In the genomic region with DNA sequence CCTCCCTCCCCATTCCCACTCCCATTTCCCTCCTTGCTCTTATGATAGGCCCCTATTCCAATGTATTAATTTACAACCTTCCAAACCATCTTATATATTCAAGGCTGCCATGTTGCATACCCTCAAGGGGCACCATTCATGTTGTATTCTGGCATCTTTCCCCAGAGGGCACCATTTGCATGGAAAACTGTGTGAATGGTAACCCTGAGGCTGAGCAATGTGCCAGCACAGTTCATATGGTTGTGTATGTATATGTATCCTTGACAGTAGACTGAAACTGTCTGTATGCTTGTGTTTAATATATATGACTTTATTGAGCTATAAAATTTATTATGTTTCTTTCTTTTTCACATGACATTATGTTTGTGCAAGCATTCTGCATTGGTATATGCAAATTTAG, we compare ENCODE assay signal across 20 cellular contexts. TPM values are rescaled to one million over a fixed set of nuclear protein-coding genes. Genes with fewer than 3 reads are reported as not detected.
DNase-seq lines count a peak whose midpoint lies in the region; ATAC-seq, FAIRE-seq and TF ChIP-seq lines count a peak whose summit lies in the region.
"Had no signal": no experiment of that assay in that cellular context is flagged by ENCODE, and none has a peak within 500 bp of the region (broad histone marks: within the 10 kb centered on the region; RNA-seq: fewer than 3 reads in every experiment).

No MANE protein-coding gene starts in this region.

- TF ChIP-seq CTCF in HepG2 (CRISPR knock-in tag; IDR thresholded peaks at IDR 0.05): peak; percentile 28; the same call in 1 of the 2 replicates
- no peak for TF ChIP-seq CTCF in right lobe of liver (IDR thresholded peaks at IDR 0.05)
- peak; percentile 26 to 42 for TF ChIP-seq CTCF in mammary epithelial cell (conservative IDR thresholded peaks at IDR 0.05 in 1 of 2, IDR thresholded peaks at IDR 0.05 in 1 of 2; ENCODE audit: extremely low read depth in 1 of 2, insufficient read depth in 1 of 2, low read depth in 1 of 2, low read length in 2 of 2)

- intact Hi-C loops in HepG2 (cut with micrococcal nuclease; ENCODE audit: unreplicated experiment) (no loop called here), right lobe of liver (cut with DNase I) (no loop called here), mammary epithelial cell (cut with micrococcal nuclease) (loop anchor here (1.0 kb wide), 3 partner anchors 52 to 167 kb away; no protein-coding TSS in a partner anchor), posterior cingulate gyrus (cut with DNase I) (no loop called here)

- H3K4me2 ChIP-seq in HepG2 (ENCODE audit: low read depth, low read length) (no peak overlapping the region), mammary epithelial cell (ENCODE audit: insufficient read depth, low read depth, low read length) (no peak overlapping the region)

- H3K9me3 ChIP-seq in HepG2 (ENCODE audit: low read length) (no peaks in the 10 kb centered on the region), right lobe of liver (no peaks in the 10 kb centered on the region), mammary epithelial cell (replicated peaks; ENCODE audit: insufficient read depth, low read length) (no peaks in the 10 kb centered on the region), T-helper 17 cell (ENCODE audit: control insufficient read depth, low read length, poor library complexity, severe bottlenecking) (no peaks in the 10 kb centered on the region)
- H3K9me3 ChIP-seq: heart left ventricle, left lung had no signal

- H3K4me1 ChIP-seq in HepG2 (ENCODE audit: insufficient read depth, low read length) (peaks cover 32% of the 10 kb centered on the region), right lobe of liver (peaks cover 0 to 13% (median 4%) of the 10 kb centered on the region in 4 donors), mammary epithelial cell (ENCODE audit: insufficient read depth, low read length) (peaks cover 21% of the 10 kb centered on the region)
- H3K4me1 ChIP-seq: left lung had no signal

- H3K27me3 ChIP-seq in HepG2 (ENCODE audit: control insufficient read depth in 1 of 2, insufficient read depth in 2 of 2, low read length in 2 of 2) (no peaks in the 10 kb centered on the region; a peak in 1 of 5 replicates), right lobe of liver (peaks cover 11 to 23% of the 10 kb centered on the region in 2 donors), mammary epithelial cell (ENCODE audit: insufficient read depth, low read length) (no peaks in the 10 kb centered on the region)

- peaks cover 7% of the 10 kb centered on the region for H3K4me1 Mint-ChIP-seq in T-helper 17 cell

- no peak for TF ChIP-seq POLR2A in HepG2 (IDR thresholded peaks at IDR 0.05; ENCODE audit: insufficient read depth in 1 of 2, low read depth in 2 of 2, low read length in 2 of 2)
- no peak for TF ChIP-seq POLR2A in right lobe of liver (IDR thresholded peaks at IDR 0.05)

- no peak overlapping the region for H2AFZ ChIP-seq in HepG2 (ENCODE audit: low read length)
- H2AFZ ChIP-seq in mammary epithelial cell (ENCODE audit: low read depth, low read length): no peak overlapping the region

- BruUV-seq in HepG2 (replicated peaks; lab: Mats Ljungman, UMichigan) (no TSS peak), mammary epithelial cell (replicated peaks; lab: Mats Ljungman, UMichigan) (no TSS peak)

- TF ChIP-seq EP300 in HepG2 (IDR thresholded peaks at IDR 0.05; ENCODE audit: low read depth in 2 of 2, low read length in 2 of 2) (no peak), HepG2 (CRISPR knock-in tag; IDR thresholded peaks at IDR 0.05; ENCODE audit: borderline replicate concordance) (no peak)

- ATAC-seq in HepG2 (no peak), right lobe of liver (no peak), HG03039 (IDR thresholded peaks at IDR 0.05; ENCODE audit: unreplicated experiment) (no peak), T-helper 17 cell (no peak)
- ATAC-seq: heart left ventricle; left lung; naive thymus-derived CD4-positive, alpha-beta T cell had no signal

- H4K20me1 ChIP-seq in HepG2 (ENCODE audit: insufficient read depth, low read length) (no peaks in the 10 kb centered on the region), mammary epithelial cell (ENCODE audit: insufficient read depth, low read length) (no peaks in the 10 kb centered on the region)

- DNase-seq in HepG2 (ENCODE audit: low spot score) (no peak), right lobe of liver (no peak), NCI-H146 treated with DMSO at 0.1 percent for 48 hours (lab: John Stamatoyannopoulos, UW; ENCODE audit: unreplicated experiment) (peak; percentile 5), mammary epithelial cell (peak; percentile 44), posterior cingulate gyrus (no peak), NCI-H226 (no peak), T-helper 17 cell (no peak)
- DNase-seq: activated CD4-positive, alpha-beta T cell treated with anti-CD3 and anti-CD28 coated beads, Interleukin-2, amount 50 U/mL, for 48 hours; GDM1; heart left ventricle; left lung; naive thymus-derived CD4-positive, alpha-beta T cell; NCI-H1930; retina; RPMI8226; stimulated activated naive CD4-positive, alpha-beta T cell treated with Interleukin-2 at 50 U/mL for 16 hours; T1000 had no signal

- no peak overlapping the region for H3K9ac ChIP-seq in HepG2 (ENCODE audit: insufficient read depth, low read depth, low read length)
- H3K9ac ChIP-seq in mammary epithelial cell (ENCODE audit: insufficient read depth, low read length): no peak overlapping the region

- H3K36me3 ChIP-seq in HepG2 (replicated peaks in 1 of 2; ENCODE audit: control insufficient read depth in 1 of 2, insufficient read depth in 2 of 2, low read length in 2 of 2) (no peaks in the 10 kb centered on the region), right lobe of liver (no peaks in the 10 kb centered on the region), mammary epithelial cell (ENCODE audit: insufficient read depth, low read length) (no peaks in the 10 kb centered on the region)
- H3K36me3 ChIP-seq: heart left ventricle, left lung had no signal

- H3K27me3 Mint-ChIP-seq in T-helper 17 cell: peaks cover 51% of the 10 kb centered on the region

- H3K4me3 ChIP-seq in HepG2 (replicated peaks in 1 of 3; ENCODE audit: insufficient read depth in 1 of 3, low read depth in 2 of 3, low read length in 3 of 3): no peak overlapping the region
- H3K4me3 ChIP-seq in right lobe of liver: no peak overlapping the region
- H3K4me3 ChIP-seq in mammary epithelial cell (replicated peaks in 1 of 3; ENCODE audit: insufficient read depth in 1 of 3, low read depth in 2 of 3, low read length in 3 of 3): no peak overlapping the region
- H3K4me3 ChIP-seq: heart left ventricle, left lung had no signal

- POLR2A ChIA-PET in HepG2 (lab: Yijun Ruan, JAX): no interaction called here

- no peak overlapping the region for H3K4me3 Mint-ChIP-seq in T-helper 17 cell
- H3K4me3 Mint-ChIP-seq: brain; naive thymus-derived CD4-positive, alpha-beta T cell had no signal

- no peak for TF ChIP-seq RAD21 in HepG2 (CRISPR knock-in tag; IDR thresholded peaks at IDR 0.05)

- H3K27ac ChIP-seq in HepG2 (ENCODE audit: extremely low read length, insufficient read depth, low read length) (no peak overlapping the region), right lobe of liver (no peak overlapping the region), mammary epithelial cell (ENCODE audit: insufficient read depth, low read depth, low read length) (no peak overlapping the region)
- H3K27ac ChIP-seq: heart left ventricle, left lung had no signal

- CTCF ChIA-PET in HepG2 (lab: Yijun Ruan, JAX; ENCODE audit: low intra/inter-chr PET ratio, low total read pairs) (no interaction called here), mammary epithelial cell (lab: Charles Lee; ENCODE audit: low non-redundant PET) (interaction anchor here (0.5 kb wide), 1 partner anchor 53 kb away, joined by 16 read pairs; no protein-coding TSS in a partner anchor)

- no peaks in the 10 kb centered on the region for H3K79me2 ChIP-seq in HepG2 (ENCODE audit: insufficient read depth, low read length)
- H3K79me2 ChIP-seq in mammary epithelial cell (ENCODE audit: insufficient read depth, low read length): peaks cover 23% of the 10 kb centered on the region

- no peak overlapping the region for H3K27ac Mint-ChIP-seq in T-helper 17 cell
- H3K27ac Mint-ChIP-seq: activated T-helper 2 cell treated with anti-CD3 and anti-CD28 coated beads, Interferon-gamma antibody, Interleukin-2, Interleukin-4, amounts not matched to agents 10 μg/mL and 5 μg/mL and 100 μg/mL, durations not matched to agents 14 hours and 24 hours and 36 hours; brain; naive thymus-derived CD4-positive, alpha-beta T cell had no signal

- dilution Hi-C loops in mammary epithelial cell (cut with HindIII; ENCODE audit: low sequenced_read_pairs): no loop called here

- in situ Hi-C loops in HepG2 (cut with HindIII; ENCODE audit: extremely low pct_ligation_motif_present, low pct_unique_long_range_greater_than_20kb) (no loop called here), mammary epithelial cell (cut with MboI; ENCODE audit: low sequenced_read_pairs in 2 of 2) (loop anchor here in 1 of 2 donors (5.0 kb wide), 1 partner anchor 131 kb away; no protein-coding TSS in a partner anchor)

- no peak for FAIRE-seq in HepG2 (lab: Jason Lieb, UNC)

- H3K36me3 Mint-ChIP-seq in T-helper 17 cell (ENCODE audit: low read depth): no peaks in the 10 kb centered on the region
- H3K36me3 Mint-ChIP-seq: brain; naive thymus-derived CD4-positive, alpha-beta T cell had no signal

RNA-seq across cellular contexts. Expression of gene RASSF10, which starts 7.3 kb away (rescaled TPM):
- not detected in 2 replicates for total RNA-seq in HepG2 (2016; rRNA removed; fragmentation: Illumina TruSeq; extraction: Trizol)
- not detected in 2 replicates for total RNA-seq in HepG2 (2016; cell fraction: cytosol; rRNA removed; fragmentation: Illumina TruSeq; extraction: Trizol; ENCODE audit: low read depth)
- total RNA-seq in HepG2 (2016; cell fraction: insoluble cytoplasmic fraction; rRNA removed; fragmentation: Illumina TruSeq; extraction: Trizol): not detected in 2 replicates
- not detected in 2 replicates for total RNA-seq in HepG2 (2016; cell fraction: membrane; rRNA removed; fragmentation: Illumina TruSeq; extraction: Trizol)
- not detected in 2 replicates for total RNA-seq in HepG2 (2016; cell fraction: nucleus; rRNA removed; fragmentation: Illumina TruSeq; extraction: Trizol)
- not detected in 2 replicates for polyA plus RNA-seq in HepG2 (2011; rRNA removed)
- polyA plus RNA-seq in HepG2 (2011; cell fraction: cytosol; rRNA removed): not detected in 2 replicates
- polyA plus RNA-seq in HepG2 (2011; cell fraction: nucleus; rRNA removed): not detected in 2 replicates
- polyA plus RNA-seq in HepG2 (2012): not detected in 2 replicates
- not detected in 2 replicates for polyA plus RNA-seq in HepG2 (2016; cell fraction: cytosol; fragmentation: Illumina TruSeq; extraction: Trizol; ENCODE audit: low read depth)
- not detected in 2 replicates for polyA plus RNA-seq in HepG2 (2016; cell fraction: insoluble cytoplasmic fraction; fragmentation: Illumina TruSeq; extraction: Trizol; ENCODE audit: low read depth)
- polyA plus RNA-seq in HepG2 (2016; cell fraction: membrane; fragmentation: Illumina TruSeq; extraction: Trizol; ENCODE audit: low read depth): not detected in 2 replicates
- polyA plus RNA-seq in HepG2 (2016; cell fraction: nucleus; fragmentation: Illumina TruSeq; extraction: Trizol; ENCODE audit: insufficient read depth, low read depth): not detected in 2 replicates
- not detected in 2 replicates for polyA minus RNA-seq in HepG2 (2011; rRNA and poly(A)+ RNA removed; ENCODE audit: low replicate concordance)
- not detected in 2 replicates for polyA minus RNA-seq in HepG2 (2011; cell fraction: cytosol; rRNA and poly(A)+ RNA removed)
- not detected in 2 replicates for polyA minus RNA-seq in HepG2 (2011; cell fraction: nucleus; rRNA and poly(A)+ RNA removed)
- total RNA-seq in right lobe of liver: under 1 TPM in 2 of 6 experiments, not detected in 4; 0.11 to 0.49 TPM
- 1 to 10 TPM; 6.0 to 7.5 TPM for total RNA-seq in mammary epithelial cell
- 2.1 TPM for polyA plus RNA-seq in mammary epithelial cell
- 1.9 TPM for polyA minus RNA-seq in mammary epithelial cell
- total RNA-seq in T-helper 17 cell: not detected
- total RNA-seq: activated T-helper 2 cell treated with anti-CD3 and anti-CD28 coated beads, Interferon-gamma antibody, Interleukin-2, Interleukin-4, amounts not matched to agents 10 μg/mL and 5 μg/mL and 100 μg/mL, durations not matched to agents 14 hours and 24 hours and 36 hours; naive thymus-derived CD4-positive, alpha-beta T cell had no signal
- polyA plus RNA-seq: naive thymus-derived CD4-positive, alpha-beta T cell had no signal

Comparison
In these comparisons a context has a peak if more than half of its experiments do, and no peak if none do; other contexts are left out.
1. CTCF ChIP-seq: peak in HepG2 (single experiment) and mammary epithelial cell (2 of 2); none in right lobe of liver (0 of 4).
2. DNase-seq: peak in NCI-H146 treated with DMSO at 0.1 percent for 48 hours (single experiment) and mammary epithelial cell (single experiment); none in HepG2 (single experiment), right lobe of liver (0 of 3), posterior cingulate gyrus (0 of 10), NCI-H226 (single experiment) and T-helper 17 cell (0 of 3).